Comparison of ENCODE assay signal across 20 cellular contexts in the genomic region with DNA sequence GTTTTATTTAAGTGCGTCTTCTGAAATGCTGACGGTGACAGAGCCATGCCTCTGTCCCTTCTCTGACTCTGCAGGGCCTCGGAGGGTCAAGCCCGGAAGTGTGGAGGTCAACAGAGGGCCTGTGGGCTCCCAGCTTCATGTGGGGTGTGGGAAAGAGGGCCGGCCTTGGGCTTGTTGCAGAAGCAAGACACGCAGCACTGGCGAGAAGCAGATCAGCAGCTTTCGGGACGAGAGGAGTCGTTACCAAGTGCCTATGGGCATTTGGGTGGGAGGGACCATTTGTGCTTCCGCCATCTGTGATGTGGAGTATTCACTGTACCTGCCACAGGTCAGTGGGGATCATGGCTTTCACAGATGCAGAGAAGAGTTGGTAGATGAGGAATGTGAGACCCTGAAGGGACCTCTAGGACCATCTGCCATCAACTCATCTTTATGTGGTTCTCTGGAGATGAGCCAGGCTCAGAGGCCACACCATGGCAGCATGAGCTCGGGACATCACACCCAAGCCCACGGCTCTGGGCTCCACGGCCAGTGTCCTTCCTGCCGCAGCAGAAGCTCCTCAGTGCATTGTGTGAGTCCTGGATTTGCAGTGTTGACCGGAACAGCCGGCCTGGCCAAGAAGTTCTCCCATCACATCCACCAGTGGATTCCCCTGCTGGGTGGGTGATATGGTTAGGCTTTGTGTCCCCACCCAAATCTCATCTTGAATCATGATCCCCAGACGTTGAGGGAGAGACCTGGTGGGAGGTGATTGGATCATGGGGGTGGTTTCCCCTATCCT.
"Had no signal": no experiment of that assay in that cellular context is flagged by ENCODE, and none has a peak within 500 bp of the region (broad histone marks: within the 10 kb centered on the region; RNA-seq: fewer than 3 reads in every experiment).

No MANE protein-coding gene starts in this region.

- H3K4me3 ChIP-seq: heart right ventricle, prostate gland, skin epidermis, upper lobe of left lung had no signal

- DNase-seq: activated CD4-positive, alpha-beta memory T cell treated with anti-CD3 and anti-CD28 coated beads for 36 hours; activated CD4-positive, alpha-beta T cell treated with anti-CD3 and anti-CD28 coated beads for 48 hours; activated naive CD4-positive, alpha-beta T cell treated with anti-CD3 and anti-CD28 coated beads for 36 hours; activated T-cell treated with anti-CD3 and anti-CD28 coated beads, Interleukin-2, amount 50 U/mL, for 1 hour; amygdala; effector CD8-positive, alpha-beta T cell; erythroblast; foreskin fibroblast; heart right ventricle; kidney; mammary epithelial cell; midbrain; natural killer cell; right cardiac atrium; stimulated activated CD4-positive, alpha-beta T cell treated with anti-CD3 and anti-CD28 coated beads, Interleukin-2, amount 100 ng/mL, for 24 hours; stimulated activated naive CD8-positive, alpha-beta T cell treated with anti-CD3 and anti-CD28 coated beads, Interleukin-15, amount 100 ng/mL, for 72 hours had no signal

- H3K9me3 ChIP-seq: prostate gland, upper lobe of left lung had no signal

- ATAC-seq: heart right ventricle; natural killer cell; right cardiac atrium; stimulated activated effector memory CD8-positive, alpha-beta T cell treated with anti-CD3 and anti-CD28 coated beads, Interleukin-12 subunit alpha, Interleukin-12 subunit beta, amount 100 ng/mL, for 72 hours; stimulated activated naive CD8-positive, alpha-beta T cell treated with anti-CD3 and anti-CD28 coated beads, Interleukin-15, amount 100 ng/mL, for 72 hours had no signal

- H3K27me3 ChIP-seq: upper lobe of left lung had no signal

- H3K4me1 ChIP-seq: heart right ventricle, prostate gland, upper lobe of left lung had no signal

- H3K27ac ChIP-seq: heart right ventricle, prostate gland, skin epidermis, upper lobe of left lung had no signal

- H3K36me3 ChIP-seq: heart right ventricle, prostate gland, upper lobe of left lung had no signal
